Comparison of ENCODE assay signal across 2 cellular contexts in the genomic region with DNA sequence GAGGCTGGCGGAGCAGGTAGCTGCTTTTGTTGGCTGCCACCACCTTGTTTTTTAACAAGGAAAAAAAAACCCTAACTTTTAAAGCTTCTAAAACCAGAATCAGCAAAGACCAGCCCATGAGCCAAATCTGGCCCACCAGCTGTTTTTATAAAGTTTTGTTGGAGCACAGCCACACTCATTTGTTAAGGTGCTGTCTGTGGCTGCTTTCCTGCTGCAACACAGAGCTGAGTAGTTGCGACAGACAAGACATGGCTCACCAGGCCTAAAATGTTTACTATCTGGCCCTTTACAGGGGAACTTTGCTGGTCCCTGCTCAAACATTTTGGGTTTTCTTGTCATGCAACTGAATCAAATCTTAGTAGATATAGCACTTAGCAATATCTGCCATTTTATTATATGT.
TF ChIP-seq lines count a peak whose summit lies in the region.

No MANE protein-coding gene starts in this region.

TF ChIP-seq in K562, 482 proteins besides CTCF, POLR2A, EP300 and RAD21:
- TF ChIP-seq NRF1 (conservative IDR thresholded peaks at IDR 0.05 in 1 of 2, IDR thresholded peaks at IDR 0.05 in 1 of 2) (no peak), CXXC5 (CRISPR knock-in tag; IDR thresholded peaks at IDR 0.05) (no peak), CEBPB (tag; IDR thresholded peaks at IDR 0.05) (peak; percentile 57), FOXM1 (IDR thresholded peaks at IDR 0.05; ENCODE audit: low read depth) (no peak), FOXM1 (CRISPR knock-in tag; IDR thresholded peaks at IDR 0.05; ENCODE audit: low read depth) (no peak), POLR2H (tag; IDR thresholded peaks at IDR 0.05; ENCODE audit: low read depth) (no peak)
- TF ChIP-seq, protein P1, sequence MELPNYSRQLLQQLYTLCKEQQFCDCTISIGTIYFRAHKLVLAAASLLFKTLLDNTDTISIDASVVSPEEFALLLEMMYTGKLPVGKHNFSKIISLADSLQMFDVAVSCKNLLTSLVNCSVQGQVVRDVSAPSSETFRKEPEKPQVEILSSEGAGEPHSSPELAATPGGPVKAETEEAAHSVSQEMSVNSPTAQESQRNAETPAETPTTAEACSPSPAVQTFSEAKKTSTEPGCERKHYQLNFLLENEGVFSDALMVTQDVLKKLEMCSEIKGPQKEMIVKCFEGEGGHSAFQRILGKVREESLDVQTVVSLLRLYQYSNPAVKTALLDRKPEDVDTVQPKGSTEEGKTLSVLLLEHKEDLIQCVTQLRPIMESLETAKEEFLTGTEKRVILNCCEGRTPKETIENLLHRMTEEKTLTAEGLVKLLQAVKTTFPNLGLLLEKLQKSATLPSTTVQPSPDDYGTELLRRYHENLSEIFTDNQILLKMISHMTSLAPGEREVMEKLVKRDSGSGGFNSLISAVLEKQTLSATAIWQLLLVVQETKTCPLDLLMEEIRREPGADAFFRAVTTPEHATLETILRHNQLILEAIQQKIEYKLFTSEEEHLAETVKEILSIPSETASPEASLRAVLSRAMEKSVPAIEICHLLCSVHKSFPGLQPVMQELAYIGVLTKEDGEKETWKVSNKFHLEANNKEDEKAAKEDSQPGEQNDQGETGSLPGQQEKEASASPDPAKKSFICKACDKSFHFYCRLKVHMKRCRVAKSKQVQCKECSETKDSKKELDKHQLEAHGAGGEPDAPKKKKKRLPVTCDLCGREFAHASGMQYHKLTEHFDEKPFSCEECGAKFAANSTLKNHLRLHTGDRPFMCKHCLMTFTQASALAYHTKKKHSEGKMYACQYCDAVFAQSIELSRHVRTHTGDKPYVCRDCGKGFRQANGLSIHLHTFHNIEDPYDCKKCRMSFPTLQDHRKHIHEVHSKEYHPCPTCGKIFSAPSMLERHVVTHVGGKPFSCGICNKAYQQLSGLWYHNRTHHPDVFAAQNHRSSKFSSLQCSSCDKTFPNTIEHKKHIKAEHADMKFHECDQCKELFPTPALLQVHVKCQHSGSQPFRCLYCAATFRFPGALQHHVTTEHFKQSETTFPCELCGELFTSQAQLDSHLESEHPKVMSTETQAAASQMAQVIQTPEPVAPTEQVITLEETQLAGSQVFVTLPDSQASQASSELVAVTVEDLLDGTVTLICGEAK (IDR thresholded peaks at IDR 0.05), result 0 out of 2 replicates have a peak, but pooled peaks have one; percentile 52
- TF ChIP-seq, protein P1 (CRISPR knock-in tag; IDR thresholded peaks at IDR 0.05), result peak; percentile 52; the same call in 1 of the 2 replicates

TF ChIP-seq in HEK293T, 16 proteins besides CTCF, POLR2A, EP300 and RAD21:
- no peak for TF ChIP-seq SUZ12 (IDR thresholded peaks at IDR 0.05)
- no peak for TF ChIP-seq FOXK2 (IDR thresholded peaks at IDR 0.05)
- TF ChIP-seq SP1 (IDR thresholded peaks at IDR 0.05), result no peak
- no peak for TF ChIP-seq ZNF384 (IDR thresholded peaks at IDR 0.05)
- TF ChIP-seq TARDBP (IDR thresholded peaks at IDR 0.05), result no peak
- no peak for TF ChIP-seq LEF1 (IDR thresholded peaks at IDR 0.05; ENCODE audit: borderline replicate concordance)
- TF ChIP-seq FOXM1 (IDR thresholded peaks at IDR 0.05; ENCODE audit: borderline replicate concordance), result no peak
- TF ChIP-seq, protein P2, sequence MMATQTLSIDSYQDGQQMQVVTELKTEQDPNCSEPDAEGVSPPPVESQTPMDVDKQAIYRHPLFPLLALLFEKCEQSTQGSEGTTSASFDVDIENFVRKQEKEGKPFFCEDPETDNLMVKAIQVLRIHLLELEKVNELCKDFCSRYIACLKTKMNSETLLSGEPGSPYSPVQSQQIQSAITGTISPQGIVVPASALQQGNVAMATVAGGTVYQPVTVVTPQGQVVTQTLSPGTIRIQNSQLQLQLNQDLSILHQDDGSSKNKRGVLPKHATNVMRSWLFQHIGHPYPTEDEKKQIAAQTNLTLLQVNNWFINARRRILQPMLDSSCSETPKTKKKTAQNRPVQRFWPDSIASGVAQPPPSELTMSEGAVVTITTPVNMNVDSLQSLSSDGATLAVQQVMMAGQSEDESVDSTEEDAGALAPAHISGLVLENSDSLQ (IDR thresholded peaks at IDR 0.05), result no peak
- no peak for TF ChIP-seq L3MBTL2 (conservative IDR thresholded peaks at IDR 0.05)
- TF ChIP-seq NFRKB (IDR thresholded peaks at IDR 0.05), result no peak
- TF ChIP-seq CTBP1 (IDR thresholded peaks at IDR 0.05; ENCODE audit: borderline replicate concordance), result no peak
- TF ChIP-seq FOXA1 (IDR thresholded peaks at IDR 0.05), result no peak
- TF ChIP-seq ELF4 (IDR thresholded peaks at IDR 0.05), result no peak
- TF ChIP-seq HDGF (IDR thresholded peaks at IDR 0.05; ENCODE audit: borderline replicate concordance), result no peak
- TF ChIP-seq ARNT (IDR thresholded peaks at IDR 0.05), result no peak
- TF ChIP-seq BHLHE40 (IDR thresholded peaks at IDR 0.05; ENCODE audit: borderline replicate concordance), result no peak
